ENCODE assay signal across 8 cellular contexts in genomic region chr11:66467756-66468155, GRCh38. TPM values are rescaled to one million over a fixed set of nuclear protein-coding genes. Genes with fewer than 3 reads are reported as not detected.
A peak's percentile ranks its signal among the peaks of the same experiment; 100 is the strongest.
DNase-seq lines count a peak whose midpoint lies in the region; ATAC-seq and TF ChIP-seq lines count a peak whose summit lies in the region.

No MANE protein-coding gene starts in this region.

- peak overlapping the region; percentile 93 to 97 (median 94) for H3K4me3 Mint-ChIP-seq in nephron

- H3K27me3 Mint-ChIP-seq in nephron (ENCODE audit: low read depth) = peaks cover 4% of the 10 kb centered on the region

- POLR2A ChIA-PET in Panc1 (lab: Charles Lee) = interaction anchor here (0.6 kb wide), 1 partner anchor 90 kb away, joined by 3 read pairs; no protein-coding TSS in a partner anchor

- peaks cover 5% of the 10 kb centered on the region for H3K36me3 Mint-ChIP-seq in nephron (ENCODE audit: low read depth)

- H3K4me1 ChIP-seq in cardiac muscle cell (ENCODE audit: low read depth) (peaks cover 7% of the 10 kb centered on the region), Panc1 (ENCODE audit: control insufficient read depth, insufficient read depth, low read length) (peaks cover 11% of the 10 kb centered on the region)

- peak overlapping the region; percentile 46 for H3K4me3 ChIP-seq in cardiac muscle cell
- H3K4me3 ChIP-seq in Panc1 (ENCODE audit: low read depth in 2 of 2, low read length in 2 of 2) = peak overlapping the region; percentile 50 to 70
- peak overlapping the region; percentile 43 to 89 (median 78) for H3K4me3 ChIP-seq in dorsolateral prefrontal cortex

- H3K27ac ChIP-seq in cardiac muscle cell (no peak overlapping the region), Panc1 (ENCODE audit: low read length) (no peak overlapping the region), dorsolateral prefrontal cortex (peak overlapping the region in 37 of 59 donors; percentile 29 to 87 (median 71))

- H3K27me3 ChIP-seq in cardiac muscle cell = no peaks in the 10 kb centered on the region
- H3K27me3 ChIP-seq in Panc1 (ENCODE audit: control insufficient read depth, insufficient read depth, low read length) = no peaks in the 10 kb centered on the region
- H3K27me3 ChIP-seq in dorsolateral prefrontal cortex = no peaks in the 10 kb centered on the region

- intact Hi-C loops in Right ventricle myocardium inferior (cut with DNase I) = loop anchor here (2.0 kb wide), 1 partner anchor 13 kb away; the partner anchor contains the start of gene DPP3
- intact Hi-C loops in Panc1 (cut with micrococcal nuclease; ENCODE audit: unreplicated experiment) = no loop called here
- intact Hi-C loops in dorsolateral prefrontal cortex (cut with DNase I) = loop anchor here in 1 of 2 donors (10.0 kb wide), 1 partner anchor 1117 kb away; the partner anchor contains the start of gene GSTP1

- H3K9me3 Mint-ChIP-seq in nephron = peaks cover 1% of the 10 kb centered on the region

- ATAC-seq in Right ventricle myocardium inferior (no peak), Panc1 (peak; percentile 17; the same call in 1 of the 2 replicates), HG03025 (IDR thresholded peaks at IDR 0.05; ENCODE audit: low FRiP score, unreplicated experiment) (no peak)

- H3K27ac Mint-ChIP-seq in nephron = peak overlapping the region in 2 of 3 experiments; percentile 58 to 70

- peaks cover 5% of the 10 kb centered on the region for H3K36me3 ChIP-seq in cardiac muscle cell
- H3K36me3 ChIP-seq in Panc1 (ENCODE audit: control insufficient read depth, insufficient read depth, low read length) = no peaks in the 10 kb centered on the region

- TSS peak; percentile 71 for BruUV-seq in Panc1 (replicated peaks; lab: Mats Ljungman, UMichigan)

- in situ Hi-C loops in Panc1 (cut with HindIII; ENCODE audit: low pct_unique_long_range_greater_than_20kb, low sequenced_read_pairs) = no loop called here

- H3K9me3 ChIP-seq in cardiac muscle cell (ENCODE audit: low read depth) (no peaks in the 10 kb centered on the region), Panc1 (ENCODE audit: control insufficient read depth, insufficient read depth, low read depth, low read length) (no peaks in the 10 kb centered on the region)

- TF ChIP-seq CTCF in cardiac muscle cell (IDR thresholded peaks at IDR 0.05; ENCODE audit: low read depth, low read length) = no peak
- TF ChIP-seq CTCF in Panc1 (IDR thresholded peaks at IDR 0.05) = no peak
- no peak for TF ChIP-seq CTCF in dorsolateral prefrontal cortex (IDR thresholded peaks at IDR 0.05 in 54 of 56, conservative IDR thresholded peaks at IDR 0.05 in 2 of 56; ENCODE audit: low read depth in 1 of 56, partially characterized antibody in 56 of 56)
- no peak for TF ChIP-seq CTCF in nephron (IDR thresholded peaks at IDR 0.05; ENCODE audit: unreplicated experiment in 3 of 3)

- peak; percentile 21 to 34 for DNase-seq in cardiac muscle cell (ENCODE audit: low read depth in 1 of 2, low spot score in 1 of 2)
- no peak for DNase-seq in Right ventricle myocardium inferior (ENCODE audit: missing footprints)
- no peak for DNase-seq in Panc1 (ENCODE audit: low read depth, low spot score)
- no peak for DNase-seq in dorsolateral prefrontal cortex
- DNase-seq in NCI-H2107 treated with DMSO at 0.1 percent for 48 hours (lab: John Stamatoyannopoulos, UW; ENCODE audit: unreplicated experiment) = no peak
- no peak for DNase-seq in foreskin melanocyte

- H3K4me1 Mint-ChIP-seq in nephron = peaks cover 16% of the 10 kb centered on the region

- CTCF ChIA-PET in Panc1 (lab: Charles Lee) = interaction anchor here (0.7 kb wide), 1 partner anchor 11 kb away, joined by 3 read pairs; no protein-coding TSS in a partner anchor

RNA-seq across cellular contexts. Expression of gene PELI3, which starts 1.1 kb away (rescaled TPM):
- total RNA-seq in cardiac muscle cell (19.9 and 30.9 TPM in 2 replicates), Right ventricle myocardium inferior (8.4 TPM), Panc1 (2021; ENCODE audit: unreplicated experiment) (9.1 TPM), dorsolateral prefrontal cortex (10 to 100 TPM; 33.1 to 92.5 (median 61.0) TPM)
- 16.4 and 20.5 TPM in 2 replicates for polyA plus RNA-seq in cardiac muscle cell
- polyA plus RNA-seq in Panc1 (2012; ENCODE audit: insufficient read length) = 9.1 TPM

RNA-seq across cellular contexts. Expression of gene DPP3, which starts 12.5 kb away (rescaled TPM):
- total RNA-seq in cardiac muscle cell (21.9 and 60.7 TPM in 2 replicates), Right ventricle myocardium inferior (15.8 TPM), Panc1 (2021; ENCODE audit: unreplicated experiment) (180 TPM), dorsolateral prefrontal cortex (10 to 100 TPM; 12.1 to 40.9 (median 22.3) TPM)
- 20.8 and 44.9 TPM in 2 replicates for polyA plus RNA-seq in cardiac muscle cell
- 209 TPM for polyA plus RNA-seq in Panc1 (2012; ENCODE audit: insufficient read length)

RNA-seq across cellular contexts. Expression of gene MRPL11, which starts 29.1 kb away (rescaled TPM):
- total RNA-seq in cardiac muscle cell (48.4 and 70.3 TPM in 2 replicates), Right ventricle myocardium inferior (58.7 TPM), Panc1 (2021; ENCODE audit: unreplicated experiment) (158 TPM), dorsolateral prefrontal cortex (10 to 100 TPM; 10.0 to 26.4 (median 18.3) TPM)
- polyA plus RNA-seq in cardiac muscle cell = 64.1 and 75.8 TPM in 2 replicates
- polyA plus RNA-seq in Panc1 (2012; ENCODE audit: insufficient read length) = 139 TPM

RNA-seq across cellular contexts. Expression of gene BBS1, which starts 42.7 kb away (rescaled TPM):
- total RNA-seq in cardiac muscle cell = 100 and 106 TPM in 2 replicates
- polyA plus RNA-seq in cardiac muscle cell = 59.7 and 62.7 TPM in 2 replicates
- total RNA-seq in Right ventricle myocardium inferior = 20.9 TPM
- total RNA-seq in Panc1 (2021; ENCODE audit: unreplicated experiment) = 26.9 TPM
- 16.4 TPM for polyA plus RNA-seq in Panc1 (2012; ENCODE audit: insufficient read length)
- total RNA-seq in dorsolateral prefrontal cortex = 100 to 1,000 TPM in 39 of 120 experiments, 10 to 100 TPM in 81; 53.4 to 137 (median 93.2) TPM

RNA-seq across cellular contexts. Expression of gene NPAS4, which starts 46.9 kb away (rescaled TPM):
- total RNA-seq in cardiac muscle cell (1.2 TPM in 2 replicates), Right ventricle myocardium inferior (not detected), Panc1 (2021; ENCODE audit: unreplicated experiment) (0.08 TPM), dorsolateral prefrontal cortex (100 to 1,000 TPM in 3 of 120 experiments, 10 to 100 TPM in 2, 1 to 10 TPM in 23, under 1 TPM in 49, not detected in 43; 0.13 to 188 (median 0.67) TPM)
- polyA plus RNA-seq in cardiac muscle cell = 1.5 TPM in 1 of 2 replicates, not detected in the other
- not detected for polyA plus RNA-seq in Panc1 (2012; ENCODE audit: insufficient read length)

Comparison
In these comparisons a context has a peak if more than half of its experiments do, and no peak if none do; other contexts are left out.
1. DNase-seq: peak in cardiac muscle cell (2 of 2); none in Right ventricle myocardium inferior (single experiment), Panc1 (single experiment), dorsolateral prefrontal cortex (0 of 10), NCI-H2107 treated with DMSO at 0.1 percent for 48 hours (single experiment) and foreskin melanocyte (single experiment).
2. H3K27ac ChIP-seq: peak in dorsolateral prefrontal cortex (37 of 59); none in cardiac muscle cell (single experiment) and Panc1 (single experiment).
3. Peak in every context shown above with its lines, with median percentiles within 50 percentile points of each other: H3K4me3 ChIP-seq.